ENCODE assay signal across 8 cellular contexts in genomic region chr16:57265850-57266530, GRCh38. TPM values are rescaled to one million over a fixed set of nuclear protein-coding genes. Genes with fewer than 3 reads are reported as not detected.
A peak's percentile ranks its signal among the peaks of the same experiment; 100 is the strongest.
DNase-seq lines count a peak whose midpoint lies in the region; ATAC-seq and TF ChIP-seq lines count a peak whose summit lies in the region.

No MANE protein-coding gene starts in this region.

- WGBS in right lobe of liver (ENCODE audit: insufficient coverage, low coverage, low lambda C conversion rate, missing lambda C conversion rate) = 82% methylated on average over 9 of the region's 16 CpGs

- ATAC-seq in right lobe of liver (peak in 3 of 4 donors; percentile 19 to 49 (median 45)), HG02623 (IDR thresholded peaks at IDR 0.05; ENCODE audit: unreplicated experiment) (no peak), GM18520 (IDR thresholded peaks at IDR 0.05; ENCODE audit: unreplicated experiment) (no peak)

- no peak for DNase-seq in activated T-cell treated with anti-CD3 and anti-CD28 coated beads, Interleukin-2, amount 50 U/mL, for 24 hours
- DNase-seq in activated T-cell treated with anti-CD3 and anti-CD28 coated beads, Interleukin-2, amount 50 U/mL, for 1 hour = no peak
- DNase-seq in T47D (ENCODE audit: low read depth in 1 of 2, low spot score in 1 of 2) (peak; percentile 38 to 71), right lobe of liver (peak in 1 of 3 donors; percentile 51), ureter (ENCODE audit: low spot score) (peak; percentile 86), mesenteric fat pad (ENCODE audit: low spot score) (no peak)

- intact Hi-C loops in right lobe of liver (cut with DNase I) = no loop called here

- H3K4me3 ChIP-seq in right lobe of liver = no peak overlapping the region

- peaks cover 0 to 4% (median 0%) of the 10 kb centered on the region in 4 donors for H3K4me1 ChIP-seq in right lobe of liver

- TF ChIP-seq CTCF in right lobe of liver (IDR thresholded peaks at IDR 0.05) = no peak

- no peaks in the 10 kb centered on the region for H3K27me3 Mint-ChIP-seq in activated T-cell treated with anti-CD3 and anti-CD28 coated beads, Interleukin-2, amount 50 U/mL, for 24 hours

- no peaks in the 10 kb centered on the region for H3K36me3 Mint-ChIP-seq in activated T-cell treated with anti-CD3 and anti-CD28 coated beads, Interleukin-2, amount 50 U/mL, for 24 hours (ENCODE audit: low read depth)

- TF ChIP-seq POLR2A in right lobe of liver (IDR thresholded peaks at IDR 0.05) = no peak

- no peak overlapping the region for H3K27ac ChIP-seq in right lobe of liver

- H3K9me3 Mint-ChIP-seq in activated T-cell treated with anti-CD3 and anti-CD28 coated beads, Interleukin-2, amount 50 U/mL, for 24 hours = no peaks in the 10 kb centered on the region

- H3K9me3 ChIP-seq in right lobe of liver = no peaks in the 10 kb centered on the region

- H3K27me3 ChIP-seq in right lobe of liver = no peaks in the 10 kb centered on the region

- no peaks in the 10 kb centered on the region for H3K36me3 ChIP-seq in right lobe of liver

- no peak overlapping the region for H3K4me3 Mint-ChIP-seq in activated T-cell treated with anti-CD3 and anti-CD28 coated beads, Interleukin-2, amount 50 U/mL, for 24 hours

- H3K4me1 Mint-ChIP-seq in activated T-cell treated with anti-CD3 and anti-CD28 coated beads, Interleukin-2, amount 50 U/mL, for 24 hours (ENCODE audit: low read depth) = peaks cover 42% of the 10 kb centered on the region

- peak overlapping the region; percentile 77 for H3K27ac Mint-ChIP-seq in activated T-cell treated with anti-CD3 and anti-CD28 coated beads, Interleukin-2, amount 50 U/mL, for 24 hours

- in situ Hi-C loops in T47D (cut with HindIII; ENCODE audit: low pct_unique_long_range_greater_than_20kb, low sequenced_read_pairs) = no loop called here

RNA-seq across cellular contexts. Expression of gene PLLP, which starts 18.5 kb away (rescaled TPM):
- total RNA-seq in right lobe of liver (1 to 10 TPM; 2.1 to 7.4 (median 3.8) TPM), ureter (34.3 TPM), mesenteric fat pad (1.8 TPM)

RNA-seq across cellular contexts. Expression of gene ARL2BP, which starts 20.9 kb away (rescaled TPM):
- total RNA-seq in right lobe of liver = 10 to 100 TPM; 19.3 to 26.8 (median 22.0) TPM
- total RNA-seq in ureter = 43.3 TPM
- 52.0 TPM for total RNA-seq in mesenteric fat pad

Comparison
In these comparisons a context has a peak if more than half of its experiments do, and no peak if none do; other contexts are left out.
1. DNase-seq: peak in T47D (2 of 2) and ureter (single experiment); none in activated T-cell treated with anti-CD3 and anti-CD28 coated beads, Interleukin-2, amount 50 U/mL, for 24 hours (single experiment), activated T-cell treated with anti-CD3 and anti-CD28 coated beads, Interleukin-2, amount 50 U/mL, for 1 hour (single experiment) and mesenteric fat pad (single experiment).
2. ATAC-seq: peak in right lobe of liver (3 of 4); none in HG02623 (single experiment) and GM18520 (single experiment).